Comparison of ENCODE assay signal across 1 cellular context in the genomic region with DNA sequence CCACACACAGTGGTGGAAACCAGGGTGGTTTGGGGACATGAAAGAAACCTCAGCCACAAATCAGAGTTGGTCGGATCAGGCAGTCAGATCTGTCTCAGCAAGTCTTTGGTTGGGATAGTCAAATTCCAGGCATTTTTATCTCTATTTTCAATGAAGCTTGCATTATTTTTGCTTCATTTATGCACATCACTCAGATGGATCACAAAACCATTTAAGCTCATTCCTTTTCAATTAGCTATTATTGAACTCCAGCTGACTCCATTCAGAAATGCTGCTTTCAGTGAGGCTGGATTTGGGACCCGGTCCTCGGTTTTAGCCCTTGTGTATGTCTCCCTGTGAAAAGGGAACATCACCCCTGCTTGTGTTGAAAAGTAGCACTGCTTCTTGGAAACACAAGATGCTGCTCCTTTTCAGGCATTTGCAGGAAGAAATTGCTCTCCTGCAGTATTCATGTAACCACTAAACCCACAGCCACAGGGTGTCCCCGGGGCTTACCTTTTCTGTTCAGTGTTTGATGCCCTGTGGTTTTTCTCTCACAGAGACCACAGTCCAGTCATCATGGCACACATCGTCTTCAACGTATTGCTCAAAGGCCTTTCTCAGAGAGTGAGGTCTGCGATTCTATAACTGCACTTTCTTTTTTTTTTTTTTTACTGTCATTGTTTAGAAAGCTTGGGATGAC.
TF ChIP-seq lines count a peak whose summit lies in the region.

No MANE protein-coding gene starts in this region.

TF ChIP-seq in H1, 55 proteins besides CTCF, POLR2A, EP300 and RAD21 (continued from another document):
- TF ChIP-seq TAF7 (optimal IDR thresholded peaks at IDR 0.05; ENCODE audit: borderline replicate concordance, low read depth, low read length), result no peak
